11 cellular contexts compared by ENCODE assay signal in genomic region chr17:48592592-48592991, GRCh38. TPM values are rescaled to one million over a fixed set of nuclear protein-coding genes. Genes with fewer than 3 reads are reported as not detected.
DNase-seq lines count a peak whose midpoint lies in the region; ATAC-seq and TF ChIP-seq lines count a peak whose summit lies in the region.
"Had no signal": no experiment of that assay in that cellular context is flagged by ENCODE, and none has a peak within 500 bp of the region (broad histone marks: within the 10 kb centered on the region; RNA-seq: fewer than 3 reads in every experiment).

No MANE protein-coding gene starts in this region.

- peaks cover 12 to 35% of the 10 kb centered on the region in 2 donors for H3K4me1 ChIP-seq in left lung
- H3K4me1 ChIP-seq in stomach smooth muscle (ENCODE audit: control insufficient read depth, insufficient read depth, low read length) = peaks cover 47% of the 10 kb centered on the region

- intact Hi-C loops in activated T-helper 1 cell treated with anti-CD3 and anti-CD28 coated beads, Interleukin-12 subunit alpha, Interleukin-12 subunit beta, Interleukin-2, Interleukin-4 antibody, amounts not matched to agents 30 ng/mL and 10 ng/mL and 1 ng/mL, durations not matched to agents 14 hours and 24 hours and 36 hours (cut with micrococcal nuclease) = loop anchor here (2.0 to 10.0 kb wide), 3 partner anchors 286 to 458 kb away; no protein-coding TSS in a partner anchor
- intact Hi-C loops in left lung (cut with DNase I) = loop anchor here in 1 of 2 donors (5.0 to 10.0 kb wide), 2 partner anchors 100 to 248 kb away; no protein-coding TSS in a partner anchor

- H3K4me3 ChIP-seq in left lung (peak overlapping the region; percentile 25 to 32), stomach smooth muscle (ENCODE audit: low read length in 2 of 2) (peak overlapping the region; percentile 46 to 79)

- no peaks in the 10 kb centered on the region for H3K9me3 Mint-ChIP-seq in activated T-cell treated with anti-CD3 and anti-CD28 coated beads, Interleukin-2, amount 50 U/mL, for 72 hours
- no peaks in the 10 kb centered on the region for H3K9me3 Mint-ChIP-seq in activated T-helper 1 cell treated with anti-CD3 and anti-CD28 coated beads, Interleukin-12 subunit alpha, Interleukin-12 subunit beta, Interleukin-2, Interleukin-4 antibody, amounts not matched to agents 30 ng/mL and 10 ng/mL and 1 ng/mL, durations not matched to agents 14 hours and 24 hours and 36 hours

- H3K4me1 Mint-ChIP-seq in activated T-cell treated with anti-CD3 and anti-CD28 coated beads, Interleukin-2, amount 50 U/mL, for 72 hours (ENCODE audit: low read depth) = peaks cover 56% of the 10 kb centered on the region
- H3K4me1 Mint-ChIP-seq in activated T-helper 1 cell treated with anti-CD3 and anti-CD28 coated beads, Interleukin-12 subunit alpha, Interleukin-12 subunit beta, Interleukin-2, Interleukin-4 antibody, amounts not matched to agents 30 ng/mL and 10 ng/mL and 1 ng/mL, durations not matched to agents 14 hours and 24 hours and 36 hours (ENCODE audit: low read depth) = peaks cover 58% of the 10 kb centered on the region

- H3K36me3 Mint-ChIP-seq in activated T-cell treated with anti-CD3 and anti-CD28 coated beads, Interleukin-2, amount 50 U/mL, for 72 hours (ENCODE audit: insufficient read depth in 2 of 2) = no peaks in the 10 kb centered on the region
- peaks cover 7% of the 10 kb centered on the region for H3K36me3 Mint-ChIP-seq in activated T-helper 1 cell treated with anti-CD3 and anti-CD28 coated beads, Interleukin-12 subunit alpha, Interleukin-12 subunit beta, Interleukin-2, Interleukin-4 antibody, amounts not matched to agents 30 ng/mL and 10 ng/mL and 1 ng/mL, durations not matched to agents 14 hours and 24 hours and 36 hours (ENCODE audit: low read depth)

- H3K27me3 Mint-ChIP-seq in activated T-cell treated with anti-CD3 and anti-CD28 coated beads, Interleukin-2, amount 50 U/mL, for 72 hours (ENCODE audit: low read depth) = peaks cover 96% of the 10 kb centered on the region
- H3K27me3 Mint-ChIP-seq in activated T-helper 1 cell treated with anti-CD3 and anti-CD28 coated beads, Interleukin-12 subunit alpha, Interleukin-12 subunit beta, Interleukin-2, Interleukin-4 antibody, amounts not matched to agents 30 ng/mL and 10 ng/mL and 1 ng/mL, durations not matched to agents 14 hours and 24 hours and 36 hours (ENCODE audit: insufficient read depth) = peaks cover 70% of the 10 kb centered on the region

- ATAC-seq in activated T-cell treated with anti-CD3 and anti-CD28 coated beads, Interleukin-2, amount 50 U/mL, for 72 hours (replicated peaks in 1 of 2) = peak; percentile 37 to 44
- no peak for ATAC-seq in left lung
- ATAC-seq in GM21447 (IDR thresholded peaks at IDR 0.05; ENCODE audit: unreplicated experiment) = no peak

- H3K27me3 ChIP-seq in left lung (peaks cover 64 to 100% of the 10 kb centered on the region in 2 donors), stomach smooth muscle (ENCODE audit: control insufficient read depth in 1 of 2, insufficient read depth in 2 of 2, low read length in 2 of 2) (peaks cover 33 to 87% of the 10 kb centered on the region in 2 donors)

- H3K27ac Mint-ChIP-seq in activated T-cell treated with anti-CD3 and anti-CD28 coated beads, Interleukin-2, amount 50 U/mL, for 72 hours = no peak overlapping the region
- H3K27ac Mint-ChIP-seq in activated T-helper 1 cell treated with anti-CD3 and anti-CD28 coated beads, Interleukin-12 subunit alpha, Interleukin-12 subunit beta, Interleukin-2, Interleukin-4 antibody, amounts not matched to agents 30 ng/mL and 10 ng/mL and 1 ng/mL, durations not matched to agents 14 hours and 24 hours and 36 hours = no peak overlapping the region

- no peaks in the 10 kb centered on the region for H3K9me3 ChIP-seq in left lung
- H3K9me3 ChIP-seq in stomach smooth muscle (ENCODE audit: control insufficient read depth in 2 of 2, low read length in 2 of 2) = no peaks in the 10 kb centered on the region

- peak; percentile 40 to 42 for DNase-seq in activated T-cell treated with anti-CD3 and anti-CD28 coated beads, Interleukin-2, amount 50 U/mL, for 72 hours
- DNase-seq in activated T-cell treated with anti-CD3 and anti-CD28 coated beads for 4 hours (no peak), left lung (no peak), NCI-H1436 treated with DMSO at 0.1 percent for 48 hours (lab: John Stamatoyannopoulos, UW) (no peak), NOMO-1 treated with dmso at 0.1 percent for 144 hours (lab: John Stamatoyannopoulos, UW; ENCODE audit: unreplicated experiment) (no peak)
- DNase-seq in activated T-helper 1 cell treated with anti-CD3 and anti-CD28 coated beads, Interleukin-12 subunit alpha, Interleukin-12 subunit beta, Interleukin-2, Interleukin-4 antibody, amounts not matched to agents 30 ng/mL and 10 ng/mL and 1 ng/mL, durations not matched to agents 14 hours and 24 hours and 36 hours (ENCODE audit: low spot score) = no peak
- DNase-seq: activated CD4-positive, alpha-beta T cell treated with anti-CD3 and anti-CD28 coated beads for 4 hours; left cardiac atrium had no signal

- peak overlapping the region; percentile 9 to 68 for H3K9ac ChIP-seq in stomach smooth muscle (ENCODE audit: low read length in 2 of 2)

- H3K27ac ChIP-seq in left lung (peak overlapping the region; percentile 76 to 90), stomach smooth muscle (ENCODE audit: low read length) (peak overlapping the region; percentile 37)
- H3K27ac ChIP-seq: C4-2B had no signal

- H3K4me3 Mint-ChIP-seq in activated T-cell treated with anti-CD3 and anti-CD28 coated beads, Interleukin-2, amount 50 U/mL, for 72 hours = peak overlapping the region; percentile 87 to 93
- peak overlapping the region; percentile 82 for H3K4me3 Mint-ChIP-seq in activated T-helper 1 cell treated with anti-CD3 and anti-CD28 coated beads, Interleukin-12 subunit alpha, Interleukin-12 subunit beta, Interleukin-2, Interleukin-4 antibody, amounts not matched to agents 30 ng/mL and 10 ng/mL and 1 ng/mL, durations not matched to agents 14 hours and 24 hours and 36 hours

- TF ChIP-seq CTCF in left lung (IDR thresholded peaks at IDR 0.05) = no peak

- H3K36me3 ChIP-seq in left lung = no peaks in the 10 kb centered on the region
- no peaks in the 10 kb centered on the region for H3K36me3 ChIP-seq in stomach smooth muscle (ENCODE audit: control insufficient read depth in 2 of 2, insufficient read depth in 2 of 2, low read length in 2 of 2)

RNA-seq across cellular contexts. Expression of gene HOXB5, which starts 1.0 kb away (rescaled TPM):
- not detected for total RNA-seq in activated T-cell treated with anti-CD3 and anti-CD28 coated beads, Interleukin-2, amount 50 U/mL, for 72 hours
- total RNA-seq in activated T-helper 1 cell treated with anti-CD3 and anti-CD28 coated beads, Interleukin-12 subunit alpha, Interleukin-12 subunit beta, Interleukin-2, Interleukin-4 antibody, amounts not matched to agents 30 ng/mL and 10 ng/mL and 1 ng/mL, durations not matched to agents 14 hours and 24 hours and 36 hours = 0.10 TPM in 1 of 2 replicates, not detected in the other
- 1 to 10 TPM; 3.3 to 4.2 TPM for total RNA-seq in left lung

RNA-seq across cellular contexts. Expression of gene HOXB3, which starts 2.6 kb away (rescaled TPM):
- total RNA-seq in activated T-cell treated with anti-CD3 and anti-CD28 coated beads, Interleukin-2, amount 50 U/mL, for 72 hours = 1 to 10 TPM; 2.9 to 8.1 TPM
- 2.5 and 2.8 TPM in 2 replicates for total RNA-seq in activated T-helper 1 cell treated with anti-CD3 and anti-CD28 coated beads, Interleukin-12 subunit alpha, Interleukin-12 subunit beta, Interleukin-2, Interleukin-4 antibody, amounts not matched to agents 30 ng/mL and 10 ng/mL and 1 ng/mL, durations not matched to agents 14 hours and 24 hours and 36 hours
- 10 to 100 TPM; 10.4 to 15.0 TPM for total RNA-seq in left lung

RNA-seq across cellular contexts. Expression of gene HOXB6, which starts 12.2 kb away (rescaled TPM):
- total RNA-seq in activated T-cell treated with anti-CD3 and anti-CD28 coated beads, Interleukin-2, amount 50 U/mL, for 72 hours = under 1 TPM; 0.24 to 0.51 TPM
- 0.71 and 0.99 TPM in 2 replicates for total RNA-seq in activated T-helper 1 cell treated with anti-CD3 and anti-CD28 coated beads, Interleukin-12 subunit alpha, Interleukin-12 subunit beta, Interleukin-2, Interleukin-4 antibody, amounts not matched to agents 30 ng/mL and 10 ng/mL and 1 ng/mL, durations not matched to agents 14 hours and 24 hours and 36 hours
- total RNA-seq in left lung = 1 to 10 TPM; 5.1 to 6.7 TPM

RNA-seq across cellular contexts. Expression of gene HOXB4, which starts 14.4 kb away (rescaled TPM):
- total RNA-seq in activated T-cell treated with anti-CD3 and anti-CD28 coated beads, Interleukin-2, amount 50 U/mL, for 72 hours = 1 to 10 TPM; 1.9 to 3.3 TPM
- 3.8 and 4.2 TPM in 2 replicates for total RNA-seq in activated T-helper 1 cell treated with anti-CD3 and anti-CD28 coated beads, Interleukin-12 subunit alpha, Interleukin-12 subunit beta, Interleukin-2, Interleukin-4 antibody, amounts not matched to agents 30 ng/mL and 10 ng/mL and 1 ng/mL, durations not matched to agents 14 hours and 24 hours and 36 hours
- total RNA-seq in left lung = 1 to 10 TPM; 4.5 to 4.8 TPM

RNA-seq across cellular contexts. Expression of gene HOXB7, which starts 18.2 kb away (rescaled TPM):
- 1 to 10 TPM; 1.3 to 1.6 TPM for total RNA-seq in activated T-cell treated with anti-CD3 and anti-CD28 coated beads, Interleukin-2, amount 50 U/mL, for 72 hours
- 0.49 and 0.51 TPM in 2 replicates for total RNA-seq in activated T-helper 1 cell treated with anti-CD3 and anti-CD28 coated beads, Interleukin-12 subunit alpha, Interleukin-12 subunit beta, Interleukin-2, Interleukin-4 antibody, amounts not matched to agents 30 ng/mL and 10 ng/mL and 1 ng/mL, durations not matched to agents 14 hours and 24 hours and 36 hours
- total RNA-seq in left lung = 1 to 10 TPM; 2.4 to 3.0 TPM

Comparison
In these comparisons a context has a peak if more than half of its experiments do, and no peak if none do; other contexts are left out.
1. DNase-seq: peak in activated T-cell treated with anti-CD3 and anti-CD28 coated beads, Interleukin-2, amount 50 U/mL, for 72 hours (2 of 2); none in activated T-cell treated with anti-CD3 and anti-CD28 coated beads for 4 hours (single experiment), activated T-helper 1 cell treated with anti-CD3 and anti-CD28 coated beads, Interleukin-12 subunit alpha, Interleukin-12 subunit beta, Interleukin-2, Interleukin-4 antibody, amounts not matched to agents 30 ng/mL and 10 ng/mL and 1 ng/mL, durations not matched to agents 14 hours and 24 hours and 36 hours (single experiment), left lung (0 of 2), NCI-H1436 treated with DMSO at 0.1 percent for 48 hours (single experiment) and NOMO-1 treated with dmso at 0.1 percent for 144 hours (single experiment).
2. ATAC-seq: peak in activated T-cell treated with anti-CD3 and anti-CD28 coated beads, Interleukin-2, amount 50 U/mL, for 72 hours (2 of 2); none in left lung (single experiment) and GM21447 (single experiment).